In the genomic region with DNA sequence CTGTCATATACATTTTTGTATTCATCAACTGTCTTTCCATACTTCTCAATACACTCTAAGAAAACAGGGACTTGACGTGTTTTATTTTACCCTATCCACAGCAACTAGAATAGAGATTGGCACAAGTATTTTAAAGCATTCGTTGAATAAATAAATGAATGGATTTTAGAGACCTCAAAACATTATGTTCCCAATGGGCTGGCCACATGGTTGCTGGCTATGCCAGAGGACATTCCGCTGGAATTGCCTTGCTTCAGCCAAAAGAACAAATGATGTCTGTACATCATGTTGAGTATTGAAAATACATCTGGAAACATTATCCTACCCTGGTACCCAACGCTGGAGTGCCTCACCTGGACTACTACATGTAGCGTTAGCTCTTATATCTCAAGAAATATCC, we compare ENCODE assay signal across 1 cellular context.
TF ChIP-seq lines count a peak whose summit lies in the region.

No MANE protein-coding gene starts in this region.

TF ChIP-seq in IMR-90, 13 proteins besides CTCF, POLR2A, EP300 and RAD21:
- TF ChIP-seq MXI1 (IDR thresholded peaks at IDR 0.05; ENCODE audit: borderline replicate concordance, low read depth, low read length): no peak
TF ChIP-seq in IMR-90: peak in this region for 0.
